Comparison of ENCODE assay signal across 8 cellular contexts in genomic region chr14:22986508-22987054, GRCh38. TPM values are rescaled to one million over a fixed set of nuclear protein-coding genes. Genes with fewer than 3 reads are reported as not detected.
DNase-seq lines count a peak whose midpoint lies in the region; ATAC-seq, FAIRE-seq and TF ChIP-seq lines count a peak whose summit lies in the region.

No MANE protein-coding gene starts in this region.

- no peaks in the 10 kb centered on the region for H3K9me3 Mint-ChIP-seq in activated T-helper 2 cell treated with anti-CD3 and anti-CD28 coated beads, Interferon-gamma antibody, Interleukin-2, Interleukin-4, amounts not matched to agents 10 μg/mL and 5 μg/mL and 100 μg/mL, durations not matched to agents 14 hours and 24 hours and 36 hours

- peak; percentile 86 for TF ChIP-seq CTCF in NB4 (IDR thresholded peaks at IDR 0.05; ENCODE audit: low read depth, low read length)
- TF ChIP-seq CTCF in foreskin keratinocyte (conservative IDR thresholded peaks at IDR 0.05): peak; percentile 94
- TF ChIP-seq CTCF in omental fat pad (IDR thresholded peaks at IDR 0.05): peak in 2 of 3 donors; percentile 59 to 72
- peak; percentile 78 to 96 (median 91) for TF ChIP-seq CTCF in thyroid gland (IDR thresholded peaks at IDR 0.05)

- H3K9me3 ChIP-seq in SJCRH30 (replicated peaks) (no peaks in the 10 kb centered on the region), thyroid gland (no peaks in the 10 kb centered on the region)

- ATAC-seq in foreskin keratinocyte (peak; percentile 39), omental fat pad (ENCODE audit: low FRiP score) (peak; percentile 65), HG03469 (IDR thresholded peaks at IDR 0.05; ENCODE audit: unreplicated experiment) (no peak)

- no peak overlapping the region for H3K27ac Mint-ChIP-seq in activated T-helper 2 cell treated with anti-CD3 and anti-CD28 coated beads, Interferon-gamma antibody, Interleukin-2, Interleukin-4, amounts not matched to agents 10 μg/mL and 5 μg/mL and 100 μg/mL, durations not matched to agents 14 hours and 24 hours and 36 hours

- WGBS in thyroid gland, 2 donors: 20 to 24% methylated on average over 5 of the region's 5 CpGs

- H3K4me1 Mint-ChIP-seq in activated T-helper 2 cell treated with anti-CD3 and anti-CD28 coated beads, Interferon-gamma antibody, Interleukin-2, Interleukin-4, amounts not matched to agents 10 μg/mL and 5 μg/mL and 100 μg/mL, durations not matched to agents 14 hours and 24 hours and 36 hours (ENCODE audit: low read depth): no peaks in the 10 kb centered on the region

- no peaks in the 10 kb centered on the region for H3K27me3 ChIP-seq in SJCRH30
- no peaks in the 10 kb centered on the region for H3K27me3 ChIP-seq in foreskin keratinocyte
- H3K27me3 ChIP-seq in thyroid gland: no peaks in the 10 kb centered on the region

- H3K36me3 ChIP-seq in SJCRH30 (peaks cover 5% of the 10 kb centered on the region), thyroid gland (no peaks in the 10 kb centered on the region)

- intact Hi-C loops in activated T-helper 2 cell treated with anti-CD3 and anti-CD28 coated beads, Interferon-gamma antibody, Interleukin-2, Interleukin-4, amounts not matched to agents 10 μg/mL and 5 μg/mL and 100 μg/mL, durations not matched to agents 14 hours and 24 hours and 36 hours (cut with micrococcal nuclease): loop anchor here (1.0 to 2.0 kb wide), 2 partner anchors 20 to 72 kb away; no protein-coding TSS in a partner anchor
- intact Hi-C loops in thyroid gland (cut with DNase I): loop anchor here (2.0 to 10.0 kb wide), 2 partner anchors 52 to 70 kb away; partner anchors contain the start of gene CDH24

- peak; percentile 73 for DNase-seq in GM12891 (ENCODE audit: insufficient read length, low spot score)
- peak; percentile 87 for DNase-seq in NB4 (ENCODE audit: low read depth)
- DNase-seq in SJCRH30: peak; percentile 80 to 91
- DNase-seq in activated T-helper 2 cell treated with anti-CD3 and anti-CD28 coated beads, Interferon-gamma antibody, Interleukin-2, Interleukin-4, amounts not matched to agents 10 μg/mL and 5 μg/mL and 100 μg/mL, durations not matched to agents 14 hours and 24 hours and 36 hours (ENCODE audit: low spot score): peak; percentile 78
- DNase-seq in foreskin keratinocyte: peak in 1 of 2 donors; percentile 65
- DNase-seq in omental fat pad (ENCODE audit: low spot score): peak; percentile 93
- DNase-seq in thyroid gland: peak; percentile 92 to 95

- no peak overlapping the region for H3K27ac ChIP-seq in SJCRH30
- no peak overlapping the region for H3K27ac ChIP-seq in foreskin keratinocyte
- H3K27ac ChIP-seq in thyroid gland: no peak overlapping the region

- TF ChIP-seq POLR2A in GM12891 (IDR thresholded peaks at IDR 0.05; ENCODE audit: low read depth, low read length) (no peak), NB4 (IDR thresholded peaks at IDR 0.05; ENCODE audit: extremely low read depth, insufficient read length) (no peak), thyroid gland (IDR thresholded peaks at IDR 0.05) (no peak)

- H3K36me3 Mint-ChIP-seq in activated T-helper 2 cell treated with anti-CD3 and anti-CD28 coated beads, Interferon-gamma antibody, Interleukin-2, Interleukin-4, amounts not matched to agents 10 μg/mL and 5 μg/mL and 100 μg/mL, durations not matched to agents 14 hours and 24 hours and 36 hours (ENCODE audit: low read depth): peaks cover 6% of the 10 kb centered on the region

- FAIRE-seq in GM12891 (lab: Jason Lieb, UNC): peak; percentile 87

- H3K27me3 Mint-ChIP-seq in activated T-helper 2 cell treated with anti-CD3 and anti-CD28 coated beads, Interferon-gamma antibody, Interleukin-2, Interleukin-4, amounts not matched to agents 10 μg/mL and 5 μg/mL and 100 μg/mL, durations not matched to agents 14 hours and 24 hours and 36 hours (ENCODE audit: low read depth): no peaks in the 10 kb centered on the region

- H3K4me3 ChIP-seq in NB4 (ENCODE audit: low read depth, low read length) (no peak overlapping the region), SJCRH30 (no peak overlapping the region), thyroid gland (replicated peaks in 1 of 3) (no peak overlapping the region)

- H3K4me1 ChIP-seq in SJCRH30: 0 out of 2 replicates have a peak, but pooled peaks cover 2% of the 10 kb centered on the region
- H3K4me1 ChIP-seq in foreskin keratinocyte: no peaks in the 10 kb centered on the region
- peaks cover 4 to 10% of the 10 kb centered on the region in 2 donors for H3K4me1 ChIP-seq in thyroid gland

- no peak overlapping the region for H3K4me3 Mint-ChIP-seq in activated T-helper 2 cell treated with anti-CD3 and anti-CD28 coated beads, Interferon-gamma antibody, Interleukin-2, Interleukin-4, amounts not matched to agents 10 μg/mL and 5 μg/mL and 100 μg/mL, durations not matched to agents 14 hours and 24 hours and 36 hours (ENCODE audit: low read depth)

TF ChIP-seq in GM12891, 5 proteins besides CTCF, POLR2A, EP300 and RAD21:
- TF ChIP-seq SPI1 (IDR thresholded peaks at IDR 0.05; ENCODE audit: low read depth, low read length) (0 out of 2 replicates have a peak, but pooled peaks have one; percentile 2), PAX5 (IDR thresholded peaks at IDR 0.05; ENCODE audit: insufficient read depth, low read length, severe bottlenecking) (no peak)
TF ChIP-seq in GM12891: peak in this region for 1.

RNA-seq across cellular contexts. Expression of gene AJUBA, which starts 4.2 kb away (rescaled TPM):
- 0.58 TPM for polyA plus RNA-seq in GM12891 (2012; ENCODE audit: low read depth, missing spikeins)
- total RNA-seq in SJCRH30 (2014; rRNA removed; shearing (Covaris generic)): 41.1 and 47.3 TPM in 2 replicates
- 1.5 and 2.1 TPM in 2 replicates for total RNA-seq in activated T-helper 2 cell treated with anti-CD3 and anti-CD28 coated beads, Interferon-gamma antibody, Interleukin-2, Interleukin-4, amounts not matched to agents 10 μg/mL and 5 μg/mL and 100 μg/mL, durations not matched to agents 14 hours and 24 hours and 36 hours
- total RNA-seq in foreskin keratinocyte (157 and 164 TPM in 2 replicates), omental fat pad (10 to 100 TPM in 2 of 4 donors, 1 to 10 TPM in 2; 4.0 to 13.4 (median 9.9) TPM), thyroid gland (10 to 100 TPM; 18.4 to 40.5 (median 34.8) TPM)
- 93.6 and 105 TPM in 2 replicates for polyA plus RNA-seq in foreskin keratinocyte

RNA-seq across cellular contexts. Expression of gene C14orf93, which starts 23.4 kb away (rescaled TPM):
- polyA plus RNA-seq in GM12891 (2012; ENCODE audit: low read depth, missing spikeins): 6.0 TPM
- 11.9 and 13.5 TPM in 2 replicates for total RNA-seq in SJCRH30 (2014; rRNA removed; shearing (Covaris generic))
- total RNA-seq in activated T-helper 2 cell treated with anti-CD3 and anti-CD28 coated beads, Interferon-gamma antibody, Interleukin-2, Interleukin-4, amounts not matched to agents 10 μg/mL and 5 μg/mL and 100 μg/mL, durations not matched to agents 14 hours and 24 hours and 36 hours: 9.1 and 9.2 TPM in 2 replicates
- 7.9 and 9.2 TPM in 2 replicates for total RNA-seq in foreskin keratinocyte
- polyA plus RNA-seq in foreskin keratinocyte: 6.2 and 7.6 TPM in 2 replicates
- total RNA-seq in omental fat pad: 10 to 100 TPM in 1 of 4 donors, 1 to 10 TPM in 3; 6.0 to 12.2 (median 8.4) TPM
- total RNA-seq in thyroid gland: 10 to 100 TPM; 11.6 to 20.6 (median 15.4) TPM

RNA-seq across cellular contexts. Expression of gene HAUS4, which starts 29.7 kb away (rescaled TPM):
- polyA plus RNA-seq in GM12891 (2012; ENCODE audit: low read depth, missing spikeins): 50.1 TPM
- 42.9 and 44.5 TPM in 2 replicates for total RNA-seq in SJCRH30 (2014; rRNA removed; shearing (Covaris generic))
- 63.5 and 65.5 TPM in 2 replicates for total RNA-seq in activated T-helper 2 cell treated with anti-CD3 and anti-CD28 coated beads, Interferon-gamma antibody, Interleukin-2, Interleukin-4, amounts not matched to agents 10 μg/mL and 5 μg/mL and 100 μg/mL, durations not matched to agents 14 hours and 24 hours and 36 hours
- total RNA-seq in foreskin keratinocyte: 44.1 and 51.5 TPM in 2 replicates
- polyA plus RNA-seq in foreskin keratinocyte: 36.2 and 54.1 TPM in 2 replicates
- 10 to 100 TPM; 27.0 to 84.8 (median 32.0) TPM for total RNA-seq in omental fat pad
- total RNA-seq in thyroid gland: 10 to 100 TPM; 25.7 to 40.8 (median 40.0) TPM

RNA-seq across cellular contexts. Expression of gene PSMB5, which starts 48.1 kb away (rescaled TPM):
- 104 TPM for polyA plus RNA-seq in GM12891 (2012; ENCODE audit: low read depth, missing spikeins)
- total RNA-seq in SJCRH30 (2014; rRNA removed; shearing (Covaris generic)): 224 and 242 TPM in 2 replicates
- total RNA-seq in activated T-helper 2 cell treated with anti-CD3 and anti-CD28 coated beads, Interferon-gamma antibody, Interleukin-2, Interleukin-4, amounts not matched to agents 10 μg/mL and 5 μg/mL and 100 μg/mL, durations not matched to agents 14 hours and 24 hours and 36 hours: 124 and 134 TPM in 2 replicates
- total RNA-seq in foreskin keratinocyte (184 and 230 TPM in 2 replicates), omental fat pad (100 to 1,000 TPM; 126 to 150 (median 129) TPM), thyroid gland (100 to 1,000 TPM in 2 of 4 donors, 10 to 100 TPM in 2; 75.7 to 215 (median 113) TPM)
- 262 and 290 TPM in 2 replicates for polyA plus RNA-seq in foreskin keratinocyte

RNA-seq across cellular contexts. Expression of gene PSMB11, which starts 55.4 kb away (rescaled TPM):
- not detected for polyA plus RNA-seq in GM12891 (2012; ENCODE audit: low read depth, missing spikeins)
- total RNA-seq in SJCRH30 (2014; rRNA removed; shearing (Covaris generic)): not detected in 2 replicates
- not detected in 2 replicates for total RNA-seq in activated T-helper 2 cell treated with anti-CD3 and anti-CD28 coated beads, Interferon-gamma antibody, Interleukin-2, Interleukin-4, amounts not matched to agents 10 μg/mL and 5 μg/mL and 100 μg/mL, durations not matched to agents 14 hours and 24 hours and 36 hours
- total RNA-seq in foreskin keratinocyte: not detected in 2 replicates
- polyA plus RNA-seq in foreskin keratinocyte: not detected in 2 replicates
- total RNA-seq in omental fat pad: not detected
- total RNA-seq in thyroid gland: not detected
